In genomic region chrX:130086414-130087207, GRCh38 we compare ENCODE assay signal across 10 cellular contexts. TPM values are rescaled to one million over a fixed set of nuclear protein-coding genes. Genes with fewer than 3 reads are reported as not detected.
A peak's percentile ranks its signal among the peaks of the same experiment; 100 is the strongest.
DNase-seq lines count a peak whose midpoint lies in the region; ATAC-seq and TF ChIP-seq lines count a peak whose summit lies in the region.
"Had no signal": no experiment of that assay in that cellular context is flagged by ENCODE, and none has a peak within 500 bp of the region (broad histone marks: within the 10 kb centered on the region; RNA-seq: fewer than 3 reads in every experiment).

No MANE protein-coding gene starts in this region.

- POLR2A ChIA-PET in Caco-2 (lab: Charles Lee): no interaction called here

- no peak for TF ChIP-seq CTCF in Caco-2 (IDR thresholded peaks at IDR 0.05; ENCODE audit: insufficient read depth in 1 of 2, low read depth in 1 of 2, low read length in 1 of 2, severe bottlenecking in 1 of 2, unreplicated experiment in 1 of 2)

- peaks cover 76% of the 10 kb centered on the region for H3K4me1 Mint-ChIP-seq in activated naive CD8-positive, alpha-beta T cell treated with anti-CD3 and anti-CD28 coated beads, Interleukin-2, amount 50 U/mL, for 24 hours
- peaks cover 6% of the 10 kb centered on the region for H3K4me1 Mint-ChIP-seq in Caco-2 (ENCODE audit: low read depth, unreplicated experiment)

- H3K9me3 ChIP-seq in Caco-2: no peaks in the 10 kb centered on the region
- H3K9me3 ChIP-seq: SJSA1 had no signal

- H3K36me3 ChIP-seq in Caco-2 (ENCODE audit: control insufficient read depth, insufficient read depth, low read length): no peaks in the 10 kb centered on the region; the same call in none of the 2 replicates

- peak overlapping the region; percentile 79 for H3K27ac Mint-ChIP-seq in activated naive CD8-positive, alpha-beta T cell treated with anti-CD3 and anti-CD28 coated beads, Interleukin-2, amount 50 U/mL, for 24 hours
- H3K27ac Mint-ChIP-seq in Caco-2 (ENCODE audit: unreplicated experiment): no peak overlapping the region

- no TSS peak for BruUV-seq in Caco-2 (replicated peaks; lab: Mats Ljungman, UMichigan)

- DNase-seq in SKM-1 treated with dmso at 0.1 percent for 144 hours (lab: John Stamatoyannopoulos, UW; ENCODE audit: unreplicated experiment): peak; percentile 87
- DNase-seq in activated naive CD8-positive, alpha-beta T cell treated with anti-CD3 and anti-CD28 coated beads, Interleukin-2, amount 50 U/mL, for 24 hours: peak; percentile 69
- DNase-seq in stimulated activated CD8-positive, alpha-beta memory T cell treated with anti-CD3 and anti-CD28 coated beads, Interleukin-2, amount 100 ng/mL, for 48 hours (ENCODE audit: low read depth in 2 of 2): peak; percentile 50 to 63
- no peak for DNase-seq in NCI-H226
- no peak for DNase-seq in Caco-2
- DNase-seq in DMS53 treated with DMSO at 0.1 percent for 48 hours (lab: John Stamatoyannopoulos, UW; ENCODE audit: unreplicated experiment): no peak

- no peaks in the 10 kb centered on the region for H3K27me3 ChIP-seq in Caco-2 (replicated peaks; ENCODE audit: control insufficient read depth, insufficient read depth, low read length)
- H3K27me3 ChIP-seq: SJSA1 had no signal

- CTCF ChIA-PET in Caco-2 (lab: Charles Lee): no interaction called here

- no peaks in the 10 kb centered on the region for H3K4me1 ChIP-seq in Caco-2

- peaks cover 3% of the 10 kb centered on the region for H3K36me3 Mint-ChIP-seq in activated naive CD8-positive, alpha-beta T cell treated with anti-CD3 and anti-CD28 coated beads, Interleukin-2, amount 50 U/mL, for 24 hours (ENCODE audit: low read depth)
- peaks cover 18% of the 10 kb centered on the region for H3K36me3 Mint-ChIP-seq in Caco-2 (ENCODE audit: insufficient read depth, unreplicated experiment)

- H3K9me3 Mint-ChIP-seq in activated naive CD8-positive, alpha-beta T cell treated with anti-CD3 and anti-CD28 coated beads, Interleukin-2, amount 50 U/mL, for 24 hours: no peaks in the 10 kb centered on the region
- no peaks in the 10 kb centered on the region for H3K9me3 Mint-ChIP-seq in Caco-2 (ENCODE audit: unreplicated experiment)

- H3K4me3 Mint-ChIP-seq in activated naive CD8-positive, alpha-beta T cell treated with anti-CD3 and anti-CD28 coated beads, Interleukin-2, amount 50 U/mL, for 24 hours: peak overlapping the region; percentile 63
- no peak overlapping the region for H3K4me3 Mint-ChIP-seq in Caco-2 (ENCODE audit: unreplicated experiment)

- intact Hi-C loops in Caco-2 (cut with micrococcal nuclease; ENCODE audit: unreplicated experiment): no loop called here

- H3K27me3 Mint-ChIP-seq in activated naive CD8-positive, alpha-beta T cell treated with anti-CD3 and anti-CD28 coated beads, Interleukin-2, amount 50 U/mL, for 24 hours: no peaks in the 10 kb centered on the region
- no peaks in the 10 kb centered on the region for H3K27me3 Mint-ChIP-seq in Caco-2 (ENCODE audit: insufficient read depth, unreplicated experiment)

- ATAC-seq in GM18868 (IDR thresholded peaks at IDR 0.05; ENCODE audit: unreplicated experiment) (peak; percentile 47), HG02981 (IDR thresholded peaks at IDR 0.05; ENCODE audit: unreplicated experiment) (peak; percentile 33)
- ATAC-seq in activated naive CD8-positive, alpha-beta T cell treated with anti-CD3 and anti-CD28 coated beads, Interleukin-2, amount 50 U/mL, for 24 hours: peak; percentile 73

- H3K4me3 ChIP-seq in Caco-2 (ENCODE audit: low read depth, low read length): no peak overlapping the region
- H3K4me3 ChIP-seq: lung, SJSA1 had no signal

RNA-seq across cellular contexts. Expression of gene ELF4, which starts 23.7 kb away (rescaled TPM):
- 24.3 and 25.3 TPM in 2 replicates for total RNA-seq in Caco-2 (2022)

Comparison
In these comparisons a context has a peak if more than half of its experiments do, and no peak if none do; other contexts are left out.
1. DNase-seq: peak in SKM-1 treated with dmso at 0.1 percent for 144 hours (single experiment), activated naive CD8-positive, alpha-beta T cell treated with anti-CD3 and anti-CD28 coated beads, Interleukin-2, amount 50 U/mL, for 24 hours (single experiment) and stimulated activated CD8-positive, alpha-beta memory T cell treated with anti-CD3 and anti-CD28 coated beads, Interleukin-2, amount 100 ng/mL, for 48 hours (2 of 2); none in NCI-H226 (single experiment), Caco-2 (0 of 2) and DMS53 treated with DMSO at 0.1 percent for 48 hours (single experiment).
2. Peak in every context shown above with its lines, with median percentiles within 50 percentile points of each other: ATAC-seq.